Comparison of ENCODE assay signal across 7 cellular contexts in genomic region chr17:82097187-82097918, GRCh38. TPM values are rescaled to one million over a fixed set of nuclear protein-coding genes. Genes with fewer than 3 reads are reported as not detected.
DNase-seq lines count a peak whose midpoint lies in the region; TF ChIP-seq lines count a peak whose summit lies in the region.

No MANE protein-coding gene starts in this region.

- POLR2A ChIA-PET in PC-9 (lab: Charles Lee; ENCODE audit: unreplicated experiment): interaction anchor here (0.6 to 0.8 kb wide), 2 partner anchors 16 to 631 kb away, joined by 3 to 12 read pairs; no protein-coding TSS in a partner anchor

- peaks cover 3% of the 10 kb centered on the region for H3K36me3 Mint-ChIP-seq in brain

- H3K27ac Mint-ChIP-seq in brain: peak overlapping the region in 2 of 5 experiments; percentile 75 to 83

- no peak for TF ChIP-seq CTCF in GM06990 (IDR thresholded peaks at IDR 0.05; ENCODE audit: insufficient read depth, low read length, poor library complexity, severe bottlenecking)
- TF ChIP-seq CTCF in PC-9 (conservative IDR thresholded peaks at IDR 0.05): no peak
- no peak for TF ChIP-seq CTCF in brain (conservative IDR thresholded peaks at IDR 0.05)

- H3K36me3 ChIP-seq in GM06990 (ENCODE audit: control insufficient read depth, insufficient read depth, low read length): peaks cover 32% of the 10 kb centered on the region
- H3K36me3 ChIP-seq in H7 (replicated peaks; ENCODE audit: control insufficient read depth, insufficient read depth, low read length): peaks cover 22% of the 10 kb centered on the region
- no peaks in the 10 kb centered on the region for H3K36me3 ChIP-seq in PC-9 (ENCODE audit: low read depth)

- TSS peak; percentile 58 for BruUV-seq in PC-9 (replicated peaks; lab: Mats Ljungman, UMichigan)

- peaks cover 35% of the 10 kb centered on the region for H4K20me1 ChIP-seq in PC-9 (ENCODE audit: insufficient read depth)

- peaks cover 21% of the 10 kb centered on the region for H3F3A ChIP-seq in PC-9 (ENCODE audit: insufficient read depth, low read depth)

- H3K4me1 Mint-ChIP-seq in brain: peaks cover 16% of the 10 kb centered on the region

- H3K9me3 Mint-ChIP-seq in brain: no peaks in the 10 kb centered on the region

- H3K4me3 ChIP-seq in GM06990 (replicated peaks; ENCODE audit: low read depth, low read length): peak overlapping the region; percentile 87
- peak overlapping the region; percentile 85 for H3K4me3 ChIP-seq in H7 (ENCODE audit: insufficient read depth, low read depth, low read length)
- H3K4me3 ChIP-seq in PC-9: peak overlapping the region; percentile 67

- no peaks in the 10 kb centered on the region for H3K9me3 ChIP-seq in PC-9 (ENCODE audit: insufficient read depth, low read depth)

- intact Hi-C loops in PC-9 (cut with micrococcal nuclease; ENCODE audit: unreplicated experiment): loop anchor here (5.0 kb wide), 1 partner anchor 60 kb away; the partner anchor contains the start of gene DCXR

- H3K79me2 ChIP-seq in PC-9 (ENCODE audit: low read depth): peaks cover 41% of the 10 kb centered on the region

- CTCF ChIA-PET in PC-9 (lab: Charles Lee): interaction anchor here (1.5 kb wide), 1 partner anchor 60 kb away, joined by 3 read pairs; the partner anchor contains the start of gene DCXR

- H3K9me2 ChIP-seq in PC-9 (ENCODE audit: insufficient read depth): no peaks in the 10 kb centered on the region

- no peak overlapping the region for H2AFZ ChIP-seq in PC-9

- peak overlapping the region; percentile 77 to 82 (median 78) for H3K4me3 Mint-ChIP-seq in brain

- peaks cover 34% of the 10 kb centered on the region for H3K4me1 ChIP-seq in PC-9 (replicated peaks; ENCODE audit: insufficient read depth)

- peak overlapping the region; percentile 39; the same call in 1 of the 2 replicates for H3K27ac ChIP-seq in PC-9

- H3K27me3 Mint-ChIP-seq in brain: no peaks in the 10 kb centered on the region

- no peaks in the 10 kb centered on the region for H3K27me3 ChIP-seq in GM06990 (replicated peaks; ENCODE audit: control insufficient read depth, insufficient read depth, low read length)
- no peaks in the 10 kb centered on the region for H3K27me3 ChIP-seq in H7 (ENCODE audit: control insufficient read depth, insufficient read depth, low read length)
- H3K27me3 ChIP-seq in PC-9 (ENCODE audit: insufficient read depth, low read depth): no peaks in the 10 kb centered on the region

- DNase-seq in GM06990 (ENCODE audit: extremely low read depth, insufficient read length): peak; percentile 55
- peak; percentile 92 for DNase-seq in H7
- peak; percentile 37 to 77 for DNase-seq in PC-9
- peak; percentile 82 for DNase-seq in iris pigment epithelial cell (ENCODE audit: low read depth)
- DNase-seq in stimulated activated CD4-positive, alpha-beta T cell treated with anti-CD3 and anti-CD28 coated beads, Interleukin-2, amount 100 ng/mL, for 4 hours (ENCODE audit: low read depth): peak; percentile 49
- no peak for DNase-seq in DMS79 treated with DMSO at 0.1 percent for 48 hours (lab: John Stamatoyannopoulos, UW)

- H3K4me2 ChIP-seq in PC-9: peak overlapping the region; percentile 91

RNA-seq across cellular contexts. Expression of gene FASN, which starts 0.7 kb away (rescaled TPM):
- 201 and 257 TPM in 2 replicates for total RNA-seq in H7 (2014; rRNA removed; shearing (Covaris generic))
- 455 and 658 TPM in 2 replicates for total RNA-seq in PC-9 (2021)
- polyA plus RNA-seq in brain (ENCODE audit: insufficient read depth, low read depth, low replicate concordance): 170 TPM

RNA-seq across cellular contexts. Expression of gene DUS1L, which starts 31.7 kb away (rescaled TPM):
- total RNA-seq in H7 (2014; rRNA removed; shearing (Covaris generic)): 114 and 129 TPM in 2 replicates
- 138 and 175 TPM in 2 replicates for total RNA-seq in PC-9 (2021)
- polyA plus RNA-seq in brain (ENCODE audit: insufficient read depth, low read depth, low replicate concordance): 110 TPM

RNA-seq across cellular contexts. Expression of gene GPS1, which starts 45.7 kb away (rescaled TPM):
- total RNA-seq in H7 (2014; rRNA removed; shearing (Covaris generic)): 205 and 248 TPM in 2 replicates
- 121 and 124 TPM in 2 replicates for total RNA-seq in PC-9 (2021)
- 231 TPM for polyA plus RNA-seq in brain (ENCODE audit: insufficient read depth, low read depth, low replicate concordance)

RNA-seq across cellular contexts. Expression of gene RFNG, which starts 45.7 kb away (rescaled TPM):
- 43.0 and 50.8 TPM in 2 replicates for total RNA-seq in H7 (2014; rRNA removed; shearing (Covaris generic))
- 40.4 and 49.1 TPM in 2 replicates for total RNA-seq in PC-9 (2021)
- polyA plus RNA-seq in brain (ENCODE audit: insufficient read depth, low read depth, low replicate concordance): 45.0 TPM

RNA-seq across cellular contexts. Expression of gene DCXR, which starts 59.9 kb away (rescaled TPM):
- total RNA-seq in H7 (2014; rRNA removed; shearing (Covaris generic)): 72.7 and 110 TPM in 2 replicates
- total RNA-seq in PC-9 (2021): 120 and 129 TPM in 2 replicates
- 170 TPM for polyA plus RNA-seq in brain (ENCODE audit: insufficient read depth, low read depth, low replicate concordance)
